ENCODE assay signal across 10 cellular contexts in the genomic region with DNA sequence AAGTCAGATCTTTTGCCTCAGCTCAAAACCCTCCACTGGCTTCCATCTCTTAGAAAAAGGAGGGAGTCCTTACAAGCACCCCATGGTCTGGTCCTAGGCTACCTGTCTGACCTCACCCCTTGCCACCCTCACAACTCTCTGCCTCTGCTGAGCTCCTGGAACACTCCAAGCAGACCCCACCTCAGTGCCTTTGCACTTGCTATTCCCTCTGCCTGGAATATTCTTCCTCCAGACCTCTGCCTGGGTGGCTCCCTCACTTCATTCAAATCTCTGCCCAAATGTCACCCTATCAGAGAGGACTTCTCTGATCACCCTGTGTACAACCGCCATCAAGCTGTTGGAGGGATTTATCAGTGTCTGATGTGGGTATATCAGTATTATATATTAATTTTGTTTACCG. TPM values are rescaled to one million over a fixed set of nuclear protein-coding genes. Genes with fewer than 3 reads are reported as not detected.
"Had no signal": no experiment of that assay in that cellular context is flagged by ENCODE, and none has a peak within 500 bp of the region (broad histone marks: within the 10 kb centered on the region; RNA-seq: fewer than 3 reads in every experiment).

No MANE protein-coding gene starts in this region.

- DNase-seq: GM23248, GOT3, H7, H9, HCEC 1CT, HFFc6 had no signal

- H3K27ac ChIP-seq: GM23248 had no signal

- H3K4me3 ChIP-seq: GM23248, GM23338, HAP-1 had no signal

- H3K9me3 ChIP-seq: HAP-1 had no signal

- H3K36me3 ChIP-seq: HAP-1 had no signal

- ATAC-seq: GM23338, HCT116 had no signal

- H3K4me1 ChIP-seq: HAP-1 had no signal

RNA-seq across cellular contexts. Expression of a gene that starts 37.4 kb away (rescaled TPM):
- total RNA-seq: GM23248, H4 had no signal
